ENCODE assay signal across 1 cellular context in the genomic region with DNA sequence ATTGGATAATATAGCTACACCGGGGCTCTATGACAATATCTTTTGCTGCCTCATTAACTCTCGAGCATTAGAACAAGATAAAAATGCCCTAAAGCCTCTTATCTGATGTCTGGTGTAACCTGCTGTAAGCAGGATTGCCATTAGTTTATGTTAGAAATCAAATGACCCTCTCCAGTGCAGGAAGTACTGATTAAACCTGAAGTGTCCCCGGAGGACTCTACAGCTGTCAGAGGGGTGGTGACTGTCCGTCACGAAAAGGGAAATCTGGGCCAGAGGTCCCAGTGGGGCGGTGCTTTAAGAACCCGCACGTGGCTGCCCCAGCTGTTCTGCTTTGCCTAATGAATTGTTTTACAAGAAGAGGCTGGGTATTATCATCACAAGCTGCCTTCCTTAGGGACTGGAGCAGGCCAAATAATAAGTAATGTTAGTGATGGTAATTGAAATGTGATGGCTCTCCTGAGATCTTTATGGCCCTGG.
A peak's percentile ranks its signal among the peaks of the same experiment; 100 is the strongest.
TF ChIP-seq lines count a peak whose summit lies in the region.

No MANE protein-coding gene starts in this region.

TF ChIP-seq in HEK293, 187 proteins besides CTCF, POLR2A, EP300 and RAD21 (continued from another document):
- TF ChIP-seq, protein P1, sequence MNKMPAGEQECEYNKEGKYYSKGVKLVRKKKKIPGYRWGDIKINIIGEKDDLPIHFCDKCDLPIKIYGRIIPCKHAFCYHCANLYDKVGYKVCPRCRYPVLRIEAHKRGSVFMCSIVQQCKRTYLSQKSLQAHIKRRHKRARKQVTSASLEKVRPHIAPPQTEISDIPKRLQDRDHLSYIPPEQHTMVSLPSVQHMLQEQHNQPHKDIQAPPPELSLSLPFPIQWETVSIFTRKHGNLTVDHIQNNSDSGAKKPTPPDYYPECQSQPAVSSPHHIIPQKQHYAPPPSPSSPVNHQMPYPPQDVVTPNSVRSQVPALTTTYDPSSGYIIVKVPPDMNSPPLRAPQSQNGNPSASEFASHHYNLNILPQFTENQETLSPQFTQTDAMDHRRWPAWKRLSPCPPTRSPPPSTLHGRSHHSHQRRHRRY (tag by site-specific recombination; IDR thresholded peaks at IDR 0.05) = no peak
- TF ChIP-seq ZNF121 (tag by site-specific recombination; IDR thresholded peaks at IDR 0.05) = peak; percentile 26; the same call in 1 of the 2 replicates
- no peak for TF ChIP-seq ZNF248 (tag by site-specific recombination; IDR thresholded peaks at IDR 0.05)
- peak; percentile 86 for TF ChIP-seq GLIS1 (tag by site-specific recombination; IDR thresholded peaks at IDR 0.05)
- TF ChIP-seq ZBTB20 (tag by site-specific recombination; IDR thresholded peaks at IDR 0.05) = 0 out of 2 replicates have a peak, but pooled peaks have one; percentile 40
- TF ChIP-seq ZNF214 (tag by site-specific recombination; IDR thresholded peaks at IDR 0.05; ENCODE audit: borderline replicate concordance) = no peak
- TF ChIP-seq ZNF138 (tag by site-specific recombination; IDR thresholded peaks at IDR 0.05; ENCODE audit: borderline replicate concordance) = no peak
- TF ChIP-seq, protein P2, sequence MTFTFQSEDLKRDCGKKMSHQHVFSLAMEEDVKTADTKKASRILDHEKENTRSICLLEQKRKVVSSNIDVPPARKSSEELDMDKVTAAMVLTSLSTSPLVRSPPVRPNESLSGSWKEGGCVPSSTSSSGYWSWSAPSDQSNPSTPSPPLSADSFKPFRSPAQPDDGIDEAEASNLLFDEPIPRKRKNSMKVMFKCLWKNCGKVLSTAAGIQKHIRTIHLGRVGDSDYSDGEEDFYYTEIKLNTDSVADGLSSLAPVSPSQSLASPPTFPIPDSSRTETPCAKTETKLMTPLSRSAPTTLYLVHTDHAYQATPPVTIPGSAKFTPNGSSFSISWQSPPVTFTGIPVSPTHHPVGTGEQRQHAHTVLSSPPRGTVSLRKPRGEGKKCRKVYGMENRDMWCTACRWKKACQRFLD (tag by site-specific recombination; IDR thresholded peaks at IDR 0.05) = no peak
- TF ChIP-seq ZNF155 (tag by site-specific recombination; IDR thresholded peaks at IDR 0.05) = no peak
- TF ChIP-seq ZNF664 (tag by site-specific recombination; IDR thresholded peaks at IDR 0.05) = peak; percentile 38; the same call in 1 of the 2 replicates
- TF ChIP-seq ZNF785 (tag by site-specific recombination; IDR thresholded peaks at IDR 0.05) = no peak
- no peak for TF ChIP-seq EGR2 (tag by site-specific recombination; IDR thresholded peaks at IDR 0.05; ENCODE audit: low read depth)
- peak; percentile 52 for TF ChIP-seq KLF9 (tag by site-specific recombination; IDR thresholded peaks at IDR 0.05; ENCODE audit: low read depth)
- TF ChIP-seq ZNF501 (tag by site-specific recombination; IDR thresholded peaks at IDR 0.05) = 0 out of 2 replicates have a peak, but pooled peaks have one; percentile 44
- peak; percentile 99 for TF ChIP-seq ZNF843 (tag by site-specific recombination; IDR thresholded peaks at IDR 0.05)
- TF ChIP-seq, protein P3, sequence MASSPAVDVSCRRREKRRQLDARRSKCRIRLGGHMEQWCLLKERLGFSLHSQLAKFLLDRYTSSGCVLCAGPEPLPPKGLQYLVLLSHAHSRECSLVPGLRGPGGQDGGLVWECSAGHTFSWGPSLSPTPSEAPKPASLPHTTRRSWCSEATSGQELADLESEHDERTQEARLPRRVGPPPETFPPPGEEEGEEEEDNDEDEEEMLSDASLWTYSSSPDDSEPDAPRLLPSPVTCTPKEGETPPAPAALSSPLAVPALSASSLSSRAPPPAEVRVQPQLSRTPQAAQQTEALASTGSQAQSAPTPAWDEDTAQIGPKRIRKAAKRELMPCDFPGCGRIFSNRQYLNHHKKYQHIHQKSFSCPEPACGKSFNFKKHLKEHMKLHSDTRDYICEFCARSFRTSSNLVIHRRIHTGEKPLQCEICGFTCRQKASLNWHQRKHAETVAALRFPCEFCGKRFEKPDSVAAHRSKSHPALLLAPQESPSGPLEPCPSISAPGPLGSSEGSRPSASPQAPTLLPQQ (tag by site-specific recombination; IDR thresholded peaks at IDR 0.05) = peak; percentile 69
- TF ChIP-seq ZNF426 (tag by site-specific recombination; IDR thresholded peaks at IDR 0.05) = no peak
- no peak for TF ChIP-seq GLI4 (tag by site-specific recombination; IDR thresholded peaks at IDR 0.05)
- no peak for TF ChIP-seq ZNF169 (tag by site-specific recombination; IDR thresholded peaks at IDR 0.05)
